9 cellular contexts compared by ENCODE assay signal in genomic region chr9:84851935-84852585, GRCh38.
DNase-seq lines count a peak whose midpoint lies in the region; ATAC-seq and TF ChIP-seq lines count a peak whose summit lies in the region.
"Had no signal": no experiment of that assay in that cellular context is flagged by ENCODE, and none has a peak within 500 bp of the region (broad histone marks: within the 10 kb centered on the region; RNA-seq: fewer than 3 reads in every experiment).

No MANE protein-coding gene starts in this region.

- H3K27ac ChIP-seq in SK-N-SH (ENCODE audit: low read depth in 2 of 2, low read length in 1 of 2) (peak overlapping the region in 1 of 2 experiments; percentile 63; a peak in 2 of 4 replicates), smooth muscle cell (ENCODE audit: low read depth) (peak overlapping the region; percentile 54)
- H3K27ac ChIP-seq: SK-N-MC had no signal

- no peak overlapping the region for H3K4me3 Mint-ChIP-seq in glutamatergic neuron (ENCODE audit: unreplicated experiment)
- no peak overlapping the region for H3K4me3 Mint-ChIP-seq in mesothelial cell of epicardium

- H3K36me3 ChIP-seq in SK-N-SH (replicated peaks in 1 of 2; ENCODE audit: control insufficient read depth in 1 of 2, insufficient read depth in 2 of 2, low read length in 1 of 2) (no peaks in the 10 kb centered on the region), smooth muscle cell (ENCODE audit: low read depth) (no peaks in the 10 kb centered on the region)

- no peaks in the 10 kb centered on the region for H3K9me2 ChIP-seq in SK-N-SH

- H2AFZ ChIP-seq in SK-N-SH (ENCODE audit: low read depth) (no peak overlapping the region), smooth muscle cell (ENCODE audit: low read depth) (no peak overlapping the region)

- no peak for TF ChIP-seq EP300 in SK-N-SH (IDR thresholded peaks at IDR 0.05; ENCODE audit: borderline replicate concordance in 1 of 2, low read depth in 1 of 2, low read length in 1 of 2)

- H3K79me2 ChIP-seq in SK-N-SH (ENCODE audit: insufficient read depth): no peaks in the 10 kb centered on the region
- no peaks in the 10 kb centered on the region for H3K79me2 ChIP-seq in smooth muscle cell (ENCODE audit: low read depth)

- H3K4me2 ChIP-seq in SK-N-SH (peak overlapping the region; percentile 38; the same call in 1 of the 2 replicates), smooth muscle cell (peak overlapping the region; percentile 17)

- H3F3A ChIP-seq in SK-N-SH (replicated peaks; ENCODE audit: insufficient read depth) (peaks cover 7% of the 10 kb centered on the region), smooth muscle cell (ENCODE audit: low read depth) (no peaks in the 10 kb centered on the region)

- H3K27me3 Mint-ChIP-seq in glutamatergic neuron (ENCODE audit: unreplicated experiment) (peaks cover 3% of the 10 kb centered on the region), mesothelial cell of epicardium (ENCODE audit: low read depth) (no peaks in the 10 kb centered on the region)

- WGBS in SK-N-SH (ENCODE audit: low lambda C conversion rate): 33% methylated on average over 9 of the region's 10 CpGs
- WGBS in smooth muscle cell (ENCODE audit: low lambda C conversion rate): 43% methylated on average over 10 of the region's 10 CpGs

- H3K9me3 ChIP-seq in SK-N-SH (no peaks in the 10 kb centered on the region), smooth muscle cell (replicated peaks; ENCODE audit: low read depth) (no peaks in the 10 kb centered on the region)

- H3K27me3 ChIP-seq in SK-N-SH (ENCODE audit: insufficient read depth) (no peaks in the 10 kb centered on the region), smooth muscle cell (ENCODE audit: low read depth) (no peaks in the 10 kb centered on the region)

- H3K4me1 Mint-ChIP-seq in glutamatergic neuron (ENCODE audit: low read depth, unreplicated experiment): peaks cover 7% of the 10 kb centered on the region
- H3K4me1 Mint-ChIP-seq in mesothelial cell of epicardium: peaks cover 22% of the 10 kb centered on the region

- H4K20me1 ChIP-seq in SK-N-SH (ENCODE audit: insufficient read depth) (no peaks in the 10 kb centered on the region), smooth muscle cell (ENCODE audit: low read depth) (no peaks in the 10 kb centered on the region)

- H3K36me3 Mint-ChIP-seq in glutamatergic neuron (ENCODE audit: unreplicated experiment): no peaks in the 10 kb centered on the region
- H3K36me3 Mint-ChIP-seq in mesothelial cell of epicardium: no peaks in the 10 kb centered on the region

- DNase-seq in HT-29 (ENCODE audit: low spot score) (peak; percentile 56), SK-N-SH (no peak), glutamatergic neuron (no peak), smooth muscle cell (lab: John Stamatoyannopoulos, UW; ENCODE audit: unreplicated experiment) (no peak), mesothelial cell of epicardium (ENCODE audit: low spot score in 2 of 2, unreplicated experiment in 2 of 2) (no peak)
- no peak for DNase-seq in activated T-cell treated with anti-CD3 and anti-CD28 coated beads, Interleukin-2, amount 50 U/mL, for 1 hour

- no peak for ATAC-seq in HG03045 (IDR thresholded peaks at IDR 0.05; ENCODE audit: unreplicated experiment)
- ATAC-seq in GM18520 (IDR thresholded peaks at IDR 0.05; ENCODE audit: unreplicated experiment): no peak

- H3K27ac Mint-ChIP-seq in glutamatergic neuron (ENCODE audit: unreplicated experiment): peak overlapping the region; percentile 17
- no peak overlapping the region for H3K27ac Mint-ChIP-seq in mesothelial cell of epicardium

- H3K9me3 Mint-ChIP-seq in glutamatergic neuron (ENCODE audit: unreplicated experiment) (peaks cover 1% of the 10 kb centered on the region), mesothelial cell of epicardium (no peaks in the 10 kb centered on the region)

- POLR2A ChIA-PET in SK-N-SH (lab: Yijun Ruan, JAX): no interaction called here

- H3K4me1 ChIP-seq in SK-N-SH (ENCODE audit: control insufficient read depth in 1 of 2, insufficient read depth in 2 of 2, low read depth in 1 of 2, low read length in 1 of 2): 0 out of 4 replicates have a peak, but pooled peaks cover 0 to 4% of the 10 kb centered on the region in 2 experiments
- H3K4me1 ChIP-seq in smooth muscle cell (ENCODE audit: low read depth): peaks cover 22% of the 10 kb centered on the region

- TF ChIP-seq CTCF in SK-N-SH (IDR thresholded peaks at IDR 0.05) (no peak), glutamatergic neuron (IDR thresholded peaks at IDR 0.05; ENCODE audit: partially characterized antibody, unreplicated experiment) (no peak), smooth muscle cell (IDR thresholded peaks at IDR 0.05; ENCODE audit: borderline replicate concordance, insufficient read depth, poor library complexity, severe bottlenecking) (no peak), mesothelial cell of epicardium (IDR thresholded peaks at IDR 0.05; ENCODE audit: unreplicated experiment) (no peak)

- H3K4me3 ChIP-seq in SK-N-SH (ENCODE audit: low read depth in 2 of 2, low read length in 1 of 2) (no peak overlapping the region), smooth muscle cell (no peak overlapping the region)
- H3K4me3 ChIP-seq: SK-N-MC had no signal

- TF ChIP-seq RAD21 in SK-N-SH (IDR thresholded peaks at IDR 0.05; ENCODE audit: low read length): no peak

- CTCF ChIA-PET in SK-N-SH (lab: Yijun Ruan, JAX): interaction anchor here (1.7 kb wide), 1 partner anchor 291 kb away, joined by 3 read pairs; no protein-coding TSS in a partner anchor

- H3K9ac ChIP-seq in SK-N-SH (no peak overlapping the region; the same call in 1 of the 2 replicates), smooth muscle cell (ENCODE audit: low read depth) (peak overlapping the region; percentile 36)

TF ChIP-seq in SK-N-SH, 30 proteins besides CTCF, POLR2A, EP300 and RAD21:
- TF ChIP-seq GATA2 (CRISPR knock-in tag; IDR thresholded peaks at IDR 0.05): no peak
- no peak for TF ChIP-seq USF2 (IDR thresholded peaks at IDR 0.05; ENCODE audit: borderline replicate concordance, low read depth, low read length)
- no peak for TF ChIP-seq RXRA (IDR thresholded peaks at IDR 0.05; ENCODE audit: borderline replicate concordance, low read depth)
- peak; percentile 48 for TF ChIP-seq PBX3 (IDR thresholded peaks at IDR 0.05)
- peak; percentile 21; the same call in 1 of the 2 replicates for TF ChIP-seq JUND (IDR thresholded peaks at IDR 0.05)
- no peak for TF ChIP-seq TEAD4 (IDR thresholded peaks at IDR 0.05; ENCODE audit: borderline replicate concordance, insufficient read depth)
- 0 out of 2 replicates have a peak, but pooled peaks have one; percentile 7 for TF ChIP-seq TCF12 (IDR thresholded peaks at IDR 0.05)
- TF ChIP-seq FOXJ3 (CRISPR knock-in tag; IDR thresholded peaks at IDR 0.05): no peak
- peak; percentile 46; the same call in 1 of the 2 replicates for TF ChIP-seq FOSL2 (IDR thresholded peaks at IDR 0.05; ENCODE audit: borderline replicate concordance, low read depth)
TF ChIP-seq in SK-N-SH: peak in this region for 4.
